In genomic region chr11:17798716-17799115, GRCh38 we compare ENCODE assay signal across 16 cellular contexts.
DNase-seq lines count a peak whose midpoint lies in the region; ATAC-seq and TF ChIP-seq lines count a peak whose summit lies in the region.
"Had no signal": no experiment of that assay in that cellular context is flagged by ENCODE, and none has a peak within 500 bp of the region (broad histone marks: within the 10 kb centered on the region; RNA-seq: fewer than 3 reads in every experiment).

No MANE protein-coding gene starts in this region.

- H3K27me3 ChIP-seq in right atrium auricular region (no peaks in the 10 kb centered on the region), tibial nerve (no peaks in the 10 kb centered on the region)
- H3K27me3 ChIP-seq: SJCRH30 had no signal

- TF ChIP-seq POLR2A in tibial nerve (IDR thresholded peaks at IDR 0.05) = no peak

- TF ChIP-seq CTCF in right atrium auricular region (IDR thresholded peaks at IDR 0.05) = no peak
- no peak for TF ChIP-seq CTCF in tibial nerve (IDR thresholded peaks at IDR 0.05)

- WGBS in tibial nerve, 2 donors = 87 to 90% methylated on average over 3 of the region's 3 CpGs

- no peaks in the 10 kb centered on the region for H3K9me3 ChIP-seq in right atrium auricular region
- H3K9me3 ChIP-seq in tibial nerve = no peaks in the 10 kb centered on the region
- H3K9me3 ChIP-seq: Caco-2, SJCRH30 had no signal

- H3K36me3 ChIP-seq in right atrium auricular region (no peaks in the 10 kb centered on the region), tibial nerve (peaks cover 0 to 15% (median 0%) of the 10 kb centered on the region in 3 donors)
- H3K36me3 ChIP-seq: SJCRH30 had no signal

- TF ChIP-seq EP300 in tibial nerve (IDR thresholded peaks at IDR 0.05) = no peak

- peaks cover 0 to 24% of the 10 kb centered on the region in 2 donors for H3K4me1 ChIP-seq in right atrium auricular region
- no peaks in the 10 kb centered on the region for H3K4me1 ChIP-seq in tibial nerve
- H3K4me1 ChIP-seq: Caco-2, SJCRH30 had no signal

- H3K4me3 ChIP-seq in right atrium auricular region = no peak overlapping the region
- H3K4me3 ChIP-seq in tibial nerve = no peak overlapping the region
- H3K4me3 ChIP-seq: SJCRH30 had no signal

- H3K27ac ChIP-seq in angular gyrus (ENCODE audit: low read depth, low read length) (peak overlapping the region; percentile 65), epithelial cell of prostate (peak overlapping the region; percentile 19), right atrium auricular region (peak overlapping the region; percentile 69 to 76), temporal lobe (ENCODE audit: low read depth, low read length) (peak overlapping the region; percentile 45), tibial nerve (no peak overlapping the region)
- H3K27ac ChIP-seq: HL-60, SJCRH30 had no signal

- DNase-seq in epithelial cell of prostate (ENCODE audit: low read depth, low spot score) (no peak), right atrium auricular region (ENCODE audit: low spot score) (no peak), EL (no peak), tibial nerve (ENCODE audit: low spot score in 2 of 2) (no peak)
- DNase-seq: Caco-2; DMS153; NCI-H187; NCI-H226; NCI-H526 treated with DMSO at 0.1 percent for 48 hours; NK-92 treated with Interleukin-12 subunit alpha and Interleukin-12 subunit beta, amount 100 ng/mL, for 24 hours; OCI-M1; SJCRH30 had no signal

- ATAC-seq in HG03039 (IDR thresholded peaks at IDR 0.05; ENCODE audit: unreplicated experiment) = no peak

Comparison
In these comparisons a context has a peak if more than half of its experiments do, and no peak if none do; other contexts are left out.
1. H3K27ac ChIP-seq: peak in angular gyrus (single experiment), epithelial cell of prostate (single experiment), right atrium auricular region (2 of 2) and temporal lobe (single experiment); none in tibial nerve (0 of 4).